15 cellular contexts compared by ENCODE assay signal in the genomic region with DNA sequence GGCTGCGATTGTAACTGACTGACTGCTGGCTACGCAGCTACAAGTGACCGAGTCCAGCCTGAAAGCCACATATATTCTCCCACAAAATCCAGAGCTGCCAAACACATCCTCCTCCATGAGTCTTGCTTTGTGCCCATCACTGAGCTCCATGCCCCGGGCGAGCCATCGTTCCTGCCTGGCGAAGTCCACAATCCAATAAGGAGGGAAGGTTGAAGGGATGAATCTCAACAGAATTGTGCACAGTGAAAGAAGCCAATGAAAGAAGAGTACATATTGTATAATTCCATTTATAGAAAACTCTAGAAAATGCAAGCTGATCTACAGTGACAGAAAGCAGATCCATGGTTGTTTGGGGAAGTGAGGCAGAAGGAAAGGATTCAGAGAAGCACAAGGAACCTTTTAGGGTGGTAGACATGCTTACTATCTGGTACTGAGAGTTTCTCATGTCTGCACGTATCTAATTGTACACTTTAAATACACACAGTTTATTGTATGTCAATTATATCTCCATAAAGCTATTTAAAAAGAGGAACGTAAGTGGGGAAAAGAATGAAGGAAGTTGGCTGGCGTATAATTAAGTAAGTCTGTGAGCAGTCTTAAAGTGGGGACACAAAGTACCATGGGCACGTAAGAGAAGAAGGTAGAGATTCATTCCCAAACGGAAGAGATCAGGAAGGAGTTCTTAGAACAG.
DNase-seq lines count a peak whose midpoint lies in the region; ATAC-seq, FAIRE-seq and TF ChIP-seq lines count a peak whose summit lies in the region.
"Had no signal": no experiment of that assay in that cellular context is flagged by ENCODE, and none has a peak within 500 bp of the region (broad histone marks: within the 10 kb centered on the region; RNA-seq: fewer than 3 reads in every experiment).

No MANE protein-coding gene starts in this region.

- no peaks in the 10 kb centered on the region for H3K27me3 Mint-ChIP-seq in stimulated activated naive CD8-positive, alpha-beta T cell treated with anti-CD3 and anti-CD28 coated beads, Interleukin-15, Interleukin-2, amounts not matched to agents 100 ng/mL and 50 ng/mL, for 24 hours
- H3K27me3 Mint-ChIP-seq in stimulated activated naive CD8-positive, alpha-beta T cell treated with anti-CD3 and anti-CD28 coated beads, Interleukin-15, amount 100 ng/mL, for 72 hours: no peaks in the 10 kb centered on the region
- H3K27me3 Mint-ChIP-seq: activated T-helper 17 cell treated with anti-CD3 and anti-CD28 coated beads, Interleukin-2, amount 50 U/mL, for 72 hours had no signal

- H3K79me2 ChIP-seq in parathyroid adenoma: no peaks in the 10 kb centered on the region

- no peak for DNase-seq in stimulated activated naive CD8-positive, alpha-beta T cell treated with anti-CD3 and anti-CD28 coated beads, Interleukin-15, amount 100 ng/mL, for 72 hours
- DNase-seq in foreskin fibroblast (no peak), D721Med (ENCODE audit: insufficient read length, low spot score) (no peak), kidney glomerular epithelial cell (lab: John Stamatoyannopoulos, UW) (no peak), activated gamma-delta T cell treated with Interleukin-2 at 50 U/mL for 16 hours (no peak)
- DNase-seq: activated CD4-positive, alpha-beta T cell treated with anti-CD3 and anti-CD28 coated beads for 48 hours; NCI-H2107; stimulated activated CD4-positive, alpha-beta T cell treated with anti-CD3 and anti-CD28 coated beads, Interleukin-12 subunit alpha, Interleukin-12 subunit beta, amount 100 ng/mL, for 4 hours; T-helper 1 cell had no signal

- no peaks in the 10 kb centered on the region for H3K9me3 Mint-ChIP-seq in stimulated activated naive CD8-positive, alpha-beta T cell treated with anti-CD3 and anti-CD28 coated beads, Interleukin-15, Interleukin-2, amounts not matched to agents 100 ng/mL and 50 ng/mL, for 24 hours
- no peaks in the 10 kb centered on the region for H3K9me3 Mint-ChIP-seq in stimulated activated naive CD8-positive, alpha-beta T cell treated with anti-CD3 and anti-CD28 coated beads, Interleukin-15, amount 100 ng/mL, for 72 hours
- H3K9me3 Mint-ChIP-seq: activated T-helper 17 cell treated with anti-CD3 and anti-CD28 coated beads, Interleukin-2, amount 50 U/mL, for 72 hours had no signal

- WGBS in gastroesophageal sphincter (ENCODE audit: low coverage in 1 of 2), 2 donors: 49 to 63% methylated on average over 5 to 8 of the region's 12 CpGs

- H3K9me3 ChIP-seq in gastroesophageal sphincter: no peaks in the 10 kb centered on the region
- no peaks in the 10 kb centered on the region for H3K9me3 ChIP-seq in parathyroid adenoma (ENCODE audit: control insufficient read depth, low read length)

- no peak for TF ChIP-seq POLR2A in gastroesophageal sphincter (IDR thresholded peaks at IDR 0.05)

- H3K36me3 ChIP-seq in gastroesophageal sphincter (no peaks in the 10 kb centered on the region), parathyroid adenoma (ENCODE audit: control insufficient read depth, insufficient read depth, low read length) (no peaks in the 10 kb centered on the region)

- H3K4me1 Mint-ChIP-seq in stimulated activated naive CD8-positive, alpha-beta T cell treated with anti-CD3 and anti-CD28 coated beads, Interleukin-15, Interleukin-2, amounts not matched to agents 100 ng/mL and 50 ng/mL, for 24 hours (ENCODE audit: low read depth): peaks cover 31% of the 10 kb centered on the region
- H3K4me1 Mint-ChIP-seq in stimulated activated naive CD8-positive, alpha-beta T cell treated with anti-CD3 and anti-CD28 coated beads, Interleukin-15, amount 100 ng/mL, for 72 hours: peaks cover 27% of the 10 kb centered on the region

- H3K4me2 ChIP-seq in parathyroid adenoma (ENCODE audit: low read length): peak overlapping the region; percentile 12

- H3K4me3 Mint-ChIP-seq in stimulated activated naive CD8-positive, alpha-beta T cell treated with anti-CD3 and anti-CD28 coated beads, Interleukin-15, Interleukin-2, amounts not matched to agents 100 ng/mL and 50 ng/mL, for 24 hours: no peak overlapping the region
- no peak overlapping the region for H3K4me3 Mint-ChIP-seq in stimulated activated naive CD8-positive, alpha-beta T cell treated with anti-CD3 and anti-CD28 coated beads, Interleukin-15, amount 100 ng/mL, for 72 hours
- H3K4me3 Mint-ChIP-seq: activated T-helper 17 cell treated with anti-CD3 and anti-CD28 coated beads, Interleukin-2, amount 50 U/mL, for 72 hours; brain had no signal

- H3K27me3 ChIP-seq in gastroesophageal sphincter (no peaks in the 10 kb centered on the region), parathyroid adenoma (ENCODE audit: control insufficient read depth, insufficient read depth, low read length) (no peaks in the 10 kb centered on the region)

- TF ChIP-seq CTCF in gastroesophageal sphincter (IDR thresholded peaks at IDR 0.05): no peak
- no peak for TF ChIP-seq CTCF in parathyroid adenoma (IDR thresholded peaks at IDR 0.05)
- no peak for TF ChIP-seq CTCF in foreskin fibroblast (IDR thresholded peaks at IDR 0.05; ENCODE audit: low read depth, low read length)
- no peak for TF ChIP-seq CTCF in D721Med (IDR thresholded peaks at IDR 0.05; ENCODE audit: insufficient read depth, missing control alignments)

- H3K4me1 ChIP-seq in gastroesophageal sphincter: peaks cover 0 to 64% (median 25%) of the 10 kb centered on the region in 3 donors
- H3K4me1 ChIP-seq in parathyroid adenoma: peaks cover 55% of the 10 kb centered on the region

- no peak for TF ChIP-seq EP300 in gastroesophageal sphincter (IDR thresholded peaks at IDR 0.05)

- no peaks in the 10 kb centered on the region for H3K36me3 Mint-ChIP-seq in stimulated activated naive CD8-positive, alpha-beta T cell treated with anti-CD3 and anti-CD28 coated beads, Interleukin-15, Interleukin-2, amounts not matched to agents 100 ng/mL and 50 ng/mL, for 24 hours (ENCODE audit: low read depth)
- H3K36me3 Mint-ChIP-seq: brain had no signal

- peak overlapping the region; percentile 7 for H3K27ac Mint-ChIP-seq in stimulated activated naive CD8-positive, alpha-beta T cell treated with anti-CD3 and anti-CD28 coated beads, Interleukin-15, Interleukin-2, amounts not matched to agents 100 ng/mL and 50 ng/mL, for 24 hours
- H3K27ac Mint-ChIP-seq in stimulated activated naive CD8-positive, alpha-beta T cell treated with anti-CD3 and anti-CD28 coated beads, Interleukin-15, amount 100 ng/mL, for 72 hours: peak overlapping the region in 1 of 2 donors; percentile 15
- H3K27ac Mint-ChIP-seq: activated T-helper 17 cell treated with anti-CD3 and anti-CD28 coated beads, Interleukin-2, amount 50 U/mL, for 72 hours had no signal

- H3K4me3 ChIP-seq in gastroesophageal sphincter: no peak overlapping the region
- no peak overlapping the region for H3K4me3 ChIP-seq in parathyroid adenoma (ENCODE audit: low read depth, low read length)
- no peak overlapping the region for H3K4me3 ChIP-seq in foreskin fibroblast (ENCODE audit: low read depth in 1 of 2, low read length in 2 of 2)

- H2AFZ ChIP-seq in parathyroid adenoma: peak overlapping the region; percentile 9

- ATAC-seq in stimulated activated naive CD8-positive, alpha-beta T cell treated with anti-CD3 and anti-CD28 coated beads, Interleukin-15, amount 100 ng/mL, for 72 hours: no peak
- no peak for ATAC-seq in gastroesophageal sphincter
- ATAC-seq: activated T-helper 17 cell treated with anti-CD3 and anti-CD28 coated beads, Interleukin-2, amount 50 U/mL, for 72 hours had no signal

- no peak for FAIRE-seq in D721Med (lab: Jason Lieb, UNC)
- FAIRE-seq: endometrium had no signal

- peak overlapping the region in 3 of 4 donors; percentile 19 to 61 (median 33) for H3K27ac ChIP-seq in gastroesophageal sphincter
- H3K27ac ChIP-seq in parathyroid adenoma: peak overlapping the region; percentile 99

- H3K9ac ChIP-seq in parathyroid adenoma: no peak overlapping the region
